In genomic region chr7:139680676-139681462, GRCh38 we compare ENCODE assay signal across 8 cellular contexts.
DNase-seq lines count a peak whose midpoint lies in the region; ATAC-seq and TF ChIP-seq lines count a peak whose summit lies in the region.

No MANE protein-coding gene starts in this region.

- no peak for TF ChIP-seq POLR2A in testis (IDR thresholded peaks at IDR 0.05)

- POLR2A ChIA-PET in Panc1 (lab: Charles Lee), result no interaction called here

- no peaks in the 10 kb centered on the region for H3K27me3 ChIP-seq in Panc1 (ENCODE audit: control insufficient read depth, insufficient read depth, low read length)
- no peaks in the 10 kb centered on the region for H3K27me3 ChIP-seq in testis

- H3K9me3 ChIP-seq in Panc1 (ENCODE audit: control insufficient read depth, insufficient read depth, low read depth, low read length), result peaks cover 2% of the 10 kb centered on the region; the same call in 1 of the 2 replicates
- H3K9me3 ChIP-seq in testis, result no peaks in the 10 kb centered on the region

- 78 to 81% methylated on average over 10 to 11 of the region's 11 CpGs for WGBS in testis, 2 donors

- intact Hi-C loops in Panc1 (cut with micrococcal nuclease; ENCODE audit: unreplicated experiment), result no loop called here
- intact Hi-C loops in testis (cut with DNase I; ENCODE audit: low total_unique reads), result no loop called here

- H3K4me3 ChIP-seq in Panc1 (ENCODE audit: low read depth in 2 of 2, low read length in 2 of 2), result peak overlapping the region in 1 of 2 experiments; percentile 15; a peak in 2 of 4 replicates
- H3K4me3 ChIP-seq in testis, result no peak overlapping the region

- in situ Hi-C loops in Panc1 (cut with HindIII; ENCODE audit: low pct_unique_long_range_greater_than_20kb, low sequenced_read_pairs), result no loop called here

- DNase-seq in A172 (ENCODE audit: low spot score) (peak; percentile 93), GOT3 (lab: John Stamatoyannopoulos, UW) (peak; percentile 32), Panc1 (ENCODE audit: low read depth, low spot score) (peak; percentile 98), glomerular visceral epithelial cell (ENCODE audit: extremely low spot score) (peak; percentile 94), testis (no peak)
- peak; percentile 65 for DNase-seq in activated effector memory CD4-positive, alpha-beta T cell treated with Interleukin-2 at 50 U/mL for 16 hours
- peak; percentile 51 to 72 for DNase-seq in stimulated activated CD4-positive, alpha-beta T cell treated with anti-CD3 and anti-CD28 coated beads, Interleukin-12 subunit alpha, Interleukin-12 subunit beta, amount 100 ng/mL, for 24 hours (ENCODE audit: low read depth in 2 of 2)

- peak; percentile 90 for ATAC-seq in Panc1
- ATAC-seq in GM19455 (IDR thresholded peaks at IDR 0.05; ENCODE audit: unreplicated experiment), result no peak

- H3K27ac ChIP-seq in Panc1 (ENCODE audit: low read length) (peak overlapping the region; percentile 86), testis (peak overlapping the region in 1 of 2 donors; percentile 39)

- CTCF ChIA-PET in Panc1 (lab: Charles Lee), result interaction anchor here (0.6 kb wide), 2 partner anchors 12 to 19 kb away, joined by 3 read pairs; no protein-coding TSS in a partner anchor

- TF ChIP-seq CTCF in Panc1 (IDR thresholded peaks at IDR 0.05) (no peak), testis (IDR thresholded peaks at IDR 0.05) (no peak)

- no TSS peak for BruUV-seq in Panc1 (replicated peaks; lab: Mats Ljungman, UMichigan)

- H3K4me1 ChIP-seq in Panc1 (ENCODE audit: control insufficient read depth, insufficient read depth, low read length), result peaks cover 38% of the 10 kb centered on the region
- H3K4me1 ChIP-seq in testis, result peaks cover 15% of the 10 kb centered on the region

- H3K36me3 ChIP-seq in Panc1 (ENCODE audit: control insufficient read depth, insufficient read depth, low read length), result no peaks in the 10 kb centered on the region
- no peaks in the 10 kb centered on the region for H3K36me3 ChIP-seq in testis (ENCODE audit: low read depth, missing control alignments)
